19 cellular contexts compared by ENCODE assay signal in genomic region chr6:15270402-15270801, GRCh38.
"Had no signal": no experiment of that assay in that cellular context is flagged by ENCODE, and none has a peak within 500 bp of the region (broad histone marks: within the 10 kb centered on the region; RNA-seq: fewer than 3 reads in every experiment).

No MANE protein-coding gene starts in this region.

- H3K27ac ChIP-seq: cardiac muscle cell, sigmoid colon, spleen, thyroid gland had no signal

- FAIRE-seq: urothelium cell line had no signal

- ATAC-seq: naive thymus-derived CD8-positive, alpha-beta T cell; stimulated activated naive B cell treated with anti-CD40 and anti-IgM and Interleukin-4, amounts not matched to agents 10 μg/mL and 1 μg/mL and 100 μg/mL, for 72 hours had no signal

- H3K27me3 Mint-ChIP-seq: activated naive CD8-positive, alpha-beta T cell treated with anti-CD3 and anti-CD28 coated beads, Interleukin-2, amount 10 ng/mL, durations not matched to agents 7 days and 5 days; naive thymus-derived CD8-positive, alpha-beta T cell; stimulated activated naive B cell treated with anti-CD40 and anti-IgM and Interleukin-4, amounts not matched to agents 10 μg/mL and 1 μg/mL and 100 μg/mL, for 72 hours had no signal

- H3K9me3 Mint-ChIP-seq: activated naive CD8-positive, alpha-beta T cell treated with anti-CD3 and anti-CD28 coated beads, Interleukin-2, amount 10 ng/mL, durations not matched to agents 7 days and 5 days; activated T-helper 2 cell treated with anti-CD3 and anti-CD28 coated beads, Interferon-gamma antibody, Interleukin-2, Interleukin-4, amounts not matched to agents 10 μg/mL and 5 μg/mL and 100 μg/mL, durations not matched to agents 14 hours and 24 hours and 36 hours; naive thymus-derived CD8-positive, alpha-beta T cell; stimulated activated naive B cell treated with anti-CD40 and anti-IgM and Interleukin-4, amounts not matched to agents 10 μg/mL and 1 μg/mL and 100 μg/mL, for 72 hours; T-helper 2 cell treated with Interferon-gamma antibody and Interleukin-4, amounts not matched to agents 5 μg/mL and 100 μg/mL, for 36 hours had no signal

- H3K27me3 ChIP-seq: cardiac muscle cell, sigmoid colon, spleen, thyroid gland had no signal

- H3K4me3 ChIP-seq: cardiac muscle cell, sigmoid colon, spleen, thyroid gland had no signal

- DNase-seq: activated CD4-positive, alpha-beta T cell treated with anti-CD3 and anti-CD28 coated beads for 48 hours; activated CD4-positive, CD25-positive, alpha-beta regulatory T cell; activated CD8-positive, alpha-beta memory T cell treated with anti-CD3 and anti-CD28 coated beads for 24 hours; activated CD8-positive, alpha-beta memory T cell treated with anti-CD3 and anti-CD28 coated beads, Interleukin-2, amount 50 U/mL, for 48 hours; activated naive CD4-positive, alpha-beta T cell treated with Interleukin-2 at 50 U/mL for 16 hours; activated naive CD8-positive, alpha-beta T cell treated with anti-CD3 and anti-CD28 coated beads, Interleukin-2, amount 10 ng/mL, durations not matched to agents 7 days and 5 days; amygdala; foreskin fibroblast; mesenchymal stem cell; naive thymus-derived CD8-positive, alpha-beta T cell; sigmoid colon; spleen; stimulated activated CD4-positive, alpha-beta T cell treated with anti-CD3 and anti-CD28 coated beads, Interleukin-4, amount 100 ng/mL, for 4 hours; stimulated activated naive B cell treated with anti-CD40 and anti-IgM and Interleukin-4, amounts not matched to agents 10 μg/mL and 1 μg/mL and 100 μg/mL, for 72 hours; thyroid gland had no signal

- H3K36me3 ChIP-seq: cardiac muscle cell, sigmoid colon, thyroid gland had no signal

- H3K4me3 Mint-ChIP-seq: activated naive CD8-positive, alpha-beta T cell treated with anti-CD3 and anti-CD28 coated beads, Interleukin-2, amount 10 ng/mL, durations not matched to agents 7 days and 5 days; stimulated activated naive B cell treated with anti-CD40 and anti-IgM and Interleukin-4, amounts not matched to agents 10 μg/mL and 1 μg/mL and 100 μg/mL, for 72 hours; T-helper 2 cell treated with Interferon-gamma antibody and Interleukin-4, amounts not matched to agents 5 μg/mL and 100 μg/mL, for 36 hours had no signal

- H3K27ac Mint-ChIP-seq: activated naive CD8-positive, alpha-beta T cell treated with anti-CD3 and anti-CD28 coated beads, Interleukin-2, amount 10 ng/mL, durations not matched to agents 7 days and 5 days had no signal

- H3K9me3 ChIP-seq: sigmoid colon, spleen, thyroid gland had no signal
